Comparison of ENCODE assay signal across 8 cellular contexts in the genomic region with DNA sequence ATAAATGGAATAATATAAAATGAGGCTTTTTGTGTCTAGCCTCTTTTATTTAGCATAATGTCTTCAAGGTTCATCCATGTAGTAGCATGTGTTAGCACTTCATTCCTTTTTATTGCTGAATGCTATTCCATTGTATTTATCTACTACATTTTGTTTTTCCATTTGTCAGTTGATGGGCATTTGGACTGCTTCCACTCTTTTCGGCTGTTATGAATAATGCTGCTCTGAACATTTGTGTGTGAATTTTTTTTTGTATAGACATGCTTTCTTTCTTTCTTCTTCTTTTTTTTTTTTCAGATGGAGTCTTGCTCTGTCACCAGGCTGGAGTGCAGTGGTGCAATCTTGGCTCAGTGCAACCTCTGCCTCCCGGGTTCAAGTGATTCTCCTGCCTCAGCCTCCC. TPM values are rescaled to one million over a fixed set of nuclear protein-coding genes. Genes with fewer than 3 reads are reported as not detected.
DNase-seq lines count a peak whose midpoint lies in the region; ATAC-seq and TF ChIP-seq lines count a peak whose summit lies in the region.
"Not testable (repeated sequence)": the region's sequence is repeated elsewhere in the genome, so short reads cannot be mapped to it uniquely, and the experiment has no call there.

No MANE protein-coding gene starts in this region.

- H3K4me1 Mint-ChIP-seq in CD8-positive, alpha-beta memory T cell = peaks cover 51 to 75% (median 71%) of the 10 kb centered on the region in 3 donors
- H3K4me1 Mint-ChIP-seq in T-helper 17 cell = peaks cover 39% of the 10 kb centered on the region
- H3K4me1 Mint-ChIP-seq in activated naive CD4-positive, alpha-beta T cell treated with anti-CD3 and anti-CD28 coated beads for 36 hours (ENCODE audit: low read depth) = peaks cover 58% of the 10 kb centered on the region
- peaks cover 25 to 62% (median 38%) of the 10 kb centered on the region in 3 donors for H3K4me1 Mint-ChIP-seq in naive B cell

- POLR2A ChIA-PET in CD8-positive, alpha-beta memory T cell (lab: Charles Lee) = not testable (repeated sequence)

- not testable (repeated sequence) for H3K9me3 Mint-ChIP-seq in CD8-positive, alpha-beta memory T cell; activated naive CD4-positive, alpha-beta T cell treated with anti-CD3 and anti-CD28 coated beads for 36 hours; naive B cell

- not testable (repeated sequence) for TF ChIP-seq EP300 in upper lobe of left lung (IDR thresholded peaks at IDR 0.05)

- ATAC-seq in T-helper 17 cell; heart right ventricle; naive B cell (ENCODE audit: low read depth in 2 of 2); upper lobe of left lung (ENCODE audit: low FRiP score in 2 of 2): not testable (repeated sequence)

- H3K27me3 ChIP-seq in CD8-positive, alpha-beta memory T cell (ENCODE audit: insufficient read depth, low read length, poor library complexity, severe bottlenecking); colonic mucosa; heart right ventricle; upper lobe of left lung: not testable (repeated sequence)

- H3K4me3 Mint-ChIP-seq in CD8-positive, alpha-beta memory T cell = peak overlapping the region in 5 of 7 donors; percentile 23 to 84 (median 34)
- peak overlapping the region; percentile 80 for H3K4me3 Mint-ChIP-seq in T-helper 17 cell
- peak overlapping the region; percentile 8 for H3K4me3 Mint-ChIP-seq in activated naive CD4-positive, alpha-beta T cell treated with anti-CD3 and anti-CD28 coated beads for 36 hours
- H3K4me3 Mint-ChIP-seq in naive B cell = peak overlapping the region in 4 of 8 donors; percentile 45 to 87 (median 70)

- H3K36me3 ChIP-seq in CD8-positive, alpha-beta memory T cell (ENCODE audit: insufficient read depth, low read length); colonic mucosa; upper lobe of left lung: not testable (repeated sequence)
- H3K36me3 ChIP-seq in heart right ventricle = peaks cover 0 to 26% (median 0%) of the 10 kb centered on the region in 9 donors

- not testable (repeated sequence) for H3K27ac ChIP-seq in CD8-positive, alpha-beta memory T cell (ENCODE audit: low read depth, low read length)
- H3K27ac ChIP-seq in colonic mucosa = peak overlapping the region; percentile 60
- H3K27ac ChIP-seq in heart right ventricle = peak overlapping the region; percentile 67 to 89 (median 85)
- H3K27ac ChIP-seq in skin epidermis = peak overlapping the region in 11 of 21 experiments; percentile 40 to 82 (median 76)
- peak overlapping the region in 3 of 4 donors; percentile 69 to 84 (median 72) for H3K27ac ChIP-seq in upper lobe of left lung

- CTCF ChIA-PET in CD8-positive, alpha-beta memory T cell (lab: Charles Lee) = not testable (repeated sequence)
- CTCF ChIA-PET in activated naive CD4-positive, alpha-beta T cell treated with anti-CD3 and anti-CD28 coated beads for 36 hours (lab: Charles Lee) = interaction anchor here (0.9 kb wide), 1 partner anchor 64 kb away, joined by 5 read pairs; no protein-coding TSS in a partner anchor

- TF ChIP-seq POLR2A in upper lobe of left lung (IDR thresholded peaks at IDR 0.05) = not testable (repeated sequence)

- not testable (repeated sequence) for TF ChIP-seq CTCF in colonic mucosa (IDR thresholded peaks at IDR 0.05); heart right ventricle (IDR thresholded peaks at IDR 0.05); upper lobe of left lung (IDR thresholded peaks at IDR 0.05)

- peaks cover 62% of the 10 kb centered on the region for H3K4me1 ChIP-seq in CD8-positive, alpha-beta memory T cell (ENCODE audit: insufficient read depth, low read length)
- H3K4me1 ChIP-seq in colonic mucosa (peaks cover 39% of the 10 kb centered on the region), heart right ventricle (peaks cover 23 to 100% (median 94%) of the 10 kb centered on the region in 9 donors), upper lobe of left lung (peaks cover 40 to 76% (median 60%) of the 10 kb centered on the region in 4 donors)

- intact Hi-C loops in activated naive CD4-positive, alpha-beta T cell treated with anti-CD3 and anti-CD28 coated beads for 36 hours (cut with micrococcal nuclease) = loop anchor here (1.0 kb wide), 1 partner anchor 10 kb away; no protein-coding TSS in a partner anchor
- intact Hi-C loops in colonic mucosa (cut with DNase I) = not testable (repeated sequence)
- intact Hi-C loops in heart right ventricle (cut with DNase I) = loop anchor here in 2 of 10 donors (5.0 to 10.0 kb wide), 2 partner anchors 33 to 46 kb away; no protein-coding TSS in a partner anchor

- not testable (repeated sequence) for H3K27me3 Mint-ChIP-seq in CD8-positive, alpha-beta memory T cell; T-helper 17 cell; activated naive CD4-positive, alpha-beta T cell treated with anti-CD3 and anti-CD28 coated beads for 36 hours (ENCODE audit: low read depth); naive B cell

- not testable (repeated sequence) for DNase-seq in CD8-positive, alpha-beta memory T cell; T-helper 17 cell; activated naive CD4-positive, alpha-beta T cell treated with anti-CD3 and anti-CD28 coated beads for 36 hours; colonic mucosa; heart right ventricle; naive B cell; upper lobe of left lung

- H3K9me3 ChIP-seq in CD8-positive, alpha-beta memory T cell (ENCODE audit: low read length); T-helper 17 cell (ENCODE audit: control insufficient read depth, low read length, poor library complexity, severe bottlenecking); colonic mucosa; heart right ventricle; upper lobe of left lung: not testable (repeated sequence)

- H3K4me3 ChIP-seq in CD8-positive, alpha-beta memory T cell (ENCODE audit: low read length); colonic mucosa; heart right ventricle; skin epidermis; upper lobe of left lung: not testable (repeated sequence)

- 49 to 50% methylated on average over 2 of the region's 2 CpGs for WGBS in heart right ventricle, 2 donors
- 71 to 80% methylated on average over 2 of the region's 2 CpGs for WGBS in upper lobe of left lung, 2 donors

- H3K36me3 Mint-ChIP-seq in CD8-positive, alpha-beta memory T cell = peaks cover 0 to 20% (median 0%) of the 10 kb centered on the region in 3 donors
- H3K36me3 Mint-ChIP-seq in T-helper 17 cell (ENCODE audit: low read depth); naive B cell: not testable (repeated sequence)
- H3K36me3 Mint-ChIP-seq in activated naive CD4-positive, alpha-beta T cell treated with anti-CD3 and anti-CD28 coated beads for 36 hours (ENCODE audit: low read depth) = peaks cover 20% of the 10 kb centered on the region

- not testable (repeated sequence) for H3K9ac ChIP-seq in colonic mucosa (ENCODE audit: low read depth in 2 of 2, low read length in 2 of 2)

- H3K27ac Mint-ChIP-seq in CD8-positive, alpha-beta memory T cell = peak overlapping the region in 6 of 8 donors; percentile 65 to 94 (median 88)
- H3K27ac Mint-ChIP-seq in T-helper 17 cell (peak overlapping the region; percentile 94), naive B cell (peak overlapping the region in 5 of 6 donors; percentile 41 to 95 (median 91))
- H3K27ac Mint-ChIP-seq in activated naive CD4-positive, alpha-beta T cell treated with anti-CD3 and anti-CD28 coated beads for 36 hours = not testable (repeated sequence)

RNA-seq across cellular contexts. Expression of gene HK1, which starts 50.6 kb away (rescaled TPM):
- total RNA-seq in CD8-positive, alpha-beta memory T cell = 100 to 1,000 TPM; 151 to 153 TPM
- polyA plus RNA-seq in CD8-positive, alpha-beta memory T cell = 144 TPM
- total RNA-seq in T-helper 17 cell (100 to 1,000 TPM in 1 of 2 donors, 10 to 100 TPM in 1; 91.0 to 104 TPM), colonic mucosa (10 to 100 TPM; 73.3 to 83.3 TPM), heart right ventricle (100 to 1,000 TPM; 178 to 322 (median 239) TPM), upper lobe of left lung (10 to 100 TPM; 60.8 to 98.5 (median 88.9) TPM)
- total RNA-seq in activated naive CD4-positive, alpha-beta T cell treated with anti-CD3 and anti-CD28 coated beads for 36 hours = 100 to 1,000 TPM; 172 to 179 TPM
- polyA plus RNA-seq in heart right ventricle (100 to 1,000 TPM in 1 of 2 donors, 10 to 100 TPM in 1; 51.9 to 161 TPM), naive B cell (ENCODE audit: low read depth in 6 of 6) (10 to 100 TPM; 45.7 to 71.0 (median 59.3) TPM)
